Comparison of ENCODE assay signal across 8 cellular contexts in the genomic region with DNA sequence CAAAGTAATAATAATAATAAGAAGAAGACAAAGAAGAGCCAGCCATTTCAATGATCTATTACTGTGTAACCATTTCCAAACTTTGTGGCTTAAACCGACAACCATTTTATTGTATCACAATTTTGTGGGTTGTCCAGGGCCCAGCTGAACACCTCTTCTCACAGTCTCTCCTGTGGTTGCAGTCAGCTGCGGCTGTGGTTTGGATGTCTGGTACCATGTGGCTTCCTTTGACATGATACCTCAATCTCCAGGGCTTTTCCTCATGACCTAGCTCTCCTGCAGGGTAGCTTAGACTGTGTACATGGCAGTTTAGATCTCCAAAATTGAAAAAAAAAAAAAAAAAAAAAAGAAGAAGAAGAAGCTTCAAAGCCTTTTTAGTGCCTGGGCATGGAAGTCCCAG.
DNase-seq lines count a peak whose midpoint lies in the region; ATAC-seq and TF ChIP-seq lines count a peak whose summit lies in the region.

No MANE protein-coding gene starts in this region.

- POLR2A ChIA-PET in Caco-2 (lab: Charles Lee): no interaction called here

- 73 to 88% (median 85%) methylated on average over 2 of the region's 2 CpGs for WGBS in adrenal gland, 4 donors

- no peak for TF ChIP-seq POLR2A in adrenal gland (IDR thresholded peaks at IDR 0.05)

- peaks cover 7% of the 10 kb centered on the region for H3K36me3 Mint-ChIP-seq in Caco-2 (ENCODE audit: insufficient read depth, unreplicated experiment)

- CTCF ChIA-PET in Caco-2 (lab: Charles Lee): interaction anchor here (0.6 kb wide), 1 partner anchor 27 kb away, joined by 3 read pairs; no protein-coding TSS in a partner anchor

- no peak overlapping the region for H3K4me3 Mint-ChIP-seq in Caco-2 (ENCODE audit: unreplicated experiment)

- H3K4me1 ChIP-seq in adrenal gland (replicated peaks in 1 of 2): no peaks in the 10 kb centered on the region
- no peaks in the 10 kb centered on the region for H3K4me1 ChIP-seq in Caco-2

- ATAC-seq in HG02981 (IDR thresholded peaks at IDR 0.05; ENCODE audit: unreplicated experiment) (peak; percentile 54), HG03196 (IDR thresholded peaks at IDR 0.05; ENCODE audit: unreplicated experiment) (no peak)

- H3K4me1 Mint-ChIP-seq in Caco-2 (ENCODE audit: low read depth, unreplicated experiment): no peaks in the 10 kb centered on the region

- H3K9me3 ChIP-seq in adrenal gland (replicated peaks in 1 of 3): no peaks in the 10 kb centered on the region
- H3K9me3 ChIP-seq in Caco-2: no peaks in the 10 kb centered on the region

- DNase-seq in T-helper 1 cell: peak in 3 of 5 donors; percentile 1 to 46 (median 9)
- peak; percentile 42 for DNase-seq in amniotic epithelial cell (ENCODE audit: low read depth)
- peak; percentile 2 for DNase-seq in stimulated activated CD8-positive, alpha-beta memory T cell treated with anti-CD3 and anti-CD28 coated beads, Interleukin-12 subunit alpha, Interleukin-12 subunit beta, amount 100 ng/mL, for 4 hours (ENCODE audit: low read depth)
- no peak for DNase-seq in adrenal gland
- DNase-seq in RKO (ENCODE audit: low spot score): no peak
- DNase-seq in Caco-2: no peak

- H3K36me3 ChIP-seq in adrenal gland (replicated peaks in 1 of 2): no peaks in the 10 kb centered on the region
- H3K36me3 ChIP-seq in Caco-2 (ENCODE audit: control insufficient read depth, insufficient read depth, low read length): no peaks in the 10 kb centered on the region

- intact Hi-C loops in adrenal gland (cut with DNase I) (no loop called here), Caco-2 (cut with micrococcal nuclease; ENCODE audit: unreplicated experiment) (no loop called here)

- H3K27ac Mint-ChIP-seq in Caco-2 (ENCODE audit: unreplicated experiment): no peak overlapping the region

- no peaks in the 10 kb centered on the region for H3K27me3 Mint-ChIP-seq in Caco-2 (ENCODE audit: insufficient read depth, unreplicated experiment)

- H3K4me3 ChIP-seq in adrenal gland: no peak overlapping the region
- H3K4me3 ChIP-seq in Caco-2 (ENCODE audit: low read depth, low read length): no peak overlapping the region

- no peaks in the 10 kb centered on the region for H3K27me3 ChIP-seq in adrenal gland
- H3K27me3 ChIP-seq in Caco-2 (replicated peaks; ENCODE audit: control insufficient read depth, insufficient read depth, low read length): no peaks in the 10 kb centered on the region

- TF ChIP-seq CTCF in adrenal gland (IDR thresholded peaks at IDR 0.05) (no peak), Caco-2 (IDR thresholded peaks at IDR 0.05; ENCODE audit: insufficient read depth in 1 of 2, low read depth in 1 of 2, low read length in 1 of 2, severe bottlenecking in 1 of 2, unreplicated experiment in 1 of 2) (no peak)

- no peaks in the 10 kb centered on the region for H3K9me3 Mint-ChIP-seq in Caco-2 (ENCODE audit: unreplicated experiment)

- no TSS peak for BruUV-seq in Caco-2 (replicated peaks; lab: Mats Ljungman, UMichigan)

- no peak overlapping the region for H3K27ac ChIP-seq in adrenal gland

Comparison
In these comparisons a context has a peak if more than half of its experiments do, and no peak if none do; other contexts are left out.
1. DNase-seq: peak in T-helper 1 cell (3 of 5), amniotic epithelial cell (single experiment) and stimulated activated CD8-positive, alpha-beta memory T cell treated with anti-CD3 and anti-CD28 coated beads, Interleukin-12 subunit alpha, Interleukin-12 subunit beta, amount 100 ng/mL, for 4 hours (single experiment); none in adrenal gland (0 of 7), RKO (single experiment) and Caco-2 (0 of 2).